ENCODE assay signal across 8 cellular contexts in genomic region chr11:117231637-117232021, GRCh38. TPM values are rescaled to one million over a fixed set of nuclear protein-coding genes. Genes with fewer than 3 reads are reported as not detected.
A peak's percentile ranks its signal among the peaks of the same experiment; 100 is the strongest.
DNase-seq lines count a peak whose midpoint lies in the region; ATAC-seq, FAIRE-seq and TF ChIP-seq lines count a peak whose summit lies in the region.

No MANE protein-coding gene starts in this region.

- peaks cover 12% of the 10 kb centered on the region for H3K36me3 Mint-ChIP-seq in endothelial cell (ENCODE audit: low read depth, unreplicated experiment)

- peaks cover 14% of the 10 kb centered on the region for H3K27me3 Mint-ChIP-seq in endothelial cell (ENCODE audit: unreplicated experiment)

- peaks cover 26% of the 10 kb centered on the region for H3K4me1 Mint-ChIP-seq in endothelial cell (ENCODE audit: unreplicated experiment)

- TF ChIP-seq CTCF in PC-3 (conservative IDR thresholded peaks at IDR 0.05; ENCODE audit: low read depth, low read length) (no peak), endothelial cell (IDR thresholded peaks at IDR 0.05; ENCODE audit: unreplicated experiment) (no peak), pancreas (IDR thresholded peaks at IDR 0.05) (no peak)

- WGBS in pancreas, 2 donors, result 0 to 1% methylated on average over 13 of the region's 13 CpGs

- H3K9me2 ChIP-seq in PC-3 (replicated peaks; ENCODE audit: low read length), result no peaks in the 10 kb centered on the region

- ATAC-seq in PC-3 (peak; percentile 1), pancreas (peak in 1 of 4 donors; percentile 1), esophagus mucosa (no peak), sciatic nerve (no peak)

- BruUV-seq in PC-3 (replicated peaks; lab: Mats Ljungman, UMichigan), result TSS peak; percentile 47

- H4K20me1 ChIP-seq in PC-3 (ENCODE audit: low read length), result no peaks in the 10 kb centered on the region

- H3K4me1 ChIP-seq in PC-3 (ENCODE audit: insufficient read depth, low read length) (peaks cover 23% of the 10 kb centered on the region), pancreas (peaks cover 9 to 21% (median 13%) of the 10 kb centered on the region in 3 donors)

- peak overlapping the region; percentile 0 for H3K27ac ChIP-seq in PC-3 (ENCODE audit: low read length)
- H3K27ac ChIP-seq in pancreas, result peak overlapping the region; percentile 69 to 92 (median 86)

- no peaks in the 10 kb centered on the region for H3F3A ChIP-seq in PC-3 (ENCODE audit: low read length, unreplicated experiment)

- peak overlapping the region; percentile 88 for H3K4me2 ChIP-seq in PC-3 (ENCODE audit: low read length)

- H3K79me2 ChIP-seq in PC-3 (ENCODE audit: low read length), result peaks cover 36% of the 10 kb centered on the region

- H3K36me3 ChIP-seq in PC-3 (ENCODE audit: low read depth, low read length), result peaks cover 12% of the 10 kb centered on the region; the same call in 1 of the 2 replicates
- H3K36me3 ChIP-seq in pancreas, result peaks cover 5 to 12% (median 10%) of the 10 kb centered on the region in 3 donors

- H3K4me3 ChIP-seq in PC-3 (ENCODE audit: low read length), result peak overlapping the region; percentile 86
- peak overlapping the region; percentile 81 to 94 (median 90) for H3K4me3 ChIP-seq in pancreas

- CTCF ChIA-PET in PC-3 (lab: Charles Lee), result interaction anchor here (0.6 to 1.1 kb wide), 3 partner anchors 53 to 136 kb away, joined by 3 read pairs; partner anchors contain the start of gene SIDT2

- peak overlapping the region; percentile 82 for H3K9ac ChIP-seq in PC-3 (ENCODE audit: low read length)

- no peaks in the 10 kb centered on the region for H3K27me3 ChIP-seq in PC-3 (ENCODE audit: low read length)
- H3K27me3 ChIP-seq in pancreas, result no peaks in the 10 kb centered on the region

- H3K9me3 ChIP-seq in PC-3 (ENCODE audit: low read length) (no peaks in the 10 kb centered on the region), pancreas (no peaks in the 10 kb centered on the region)

- DNase-seq in ELR (ENCODE audit: low read depth) (peak; percentile 20), PC-3 (no peak), endothelial cell (ENCODE audit: low spot score) (no peak), pancreas (no peak), NCI-H748 treated with DMSO at 0.1 percent for 48 hours (lab: John Stamatoyannopoulos, UW) (no peak), sciatic nerve (ENCODE audit: low spot score) (no peak)
- DNase-seq in activated effector memory CD4-positive, alpha-beta T cell treated with Interleukin-2 at 50 U/mL for 16 hours, result no peak

- intact Hi-C loops in PC-3 (cut with micrococcal nuclease), result loop anchor here (2.0 to 10.0 kb wide), 2 partner anchors 53 to 377 kb away; partner anchors contain the start of gene SIDT2
- intact Hi-C loops in pancreas (cut with DNase I), result loop anchor here in 2 of 3 donors (5.0 to 10.0 kb wide), 2 partner anchors 83 to 86 kb away; partner anchors contain the start of gene BACE1 (in 2 of the 2)
- intact Hi-C loops in sciatic nerve (cut with DNase I), result no loop called here

- H3K27ac Mint-ChIP-seq in endothelial cell (ENCODE audit: unreplicated experiment), result peak overlapping the region; percentile 93

- FAIRE-seq in pancreas (lab: Jason Lieb, UNC), result no peak

- no peaks in the 10 kb centered on the region for H3K9me3 Mint-ChIP-seq in endothelial cell (ENCODE audit: unreplicated experiment)

- POLR2A ChIA-PET in PC-3 (lab: Charles Lee; ENCODE audit: unreplicated experiment), result no interaction called here

- H3K4me3 Mint-ChIP-seq in endothelial cell (ENCODE audit: unreplicated experiment), result peak overlapping the region; percentile 98

- peak overlapping the region; percentile 97 for H2AFZ ChIP-seq in PC-3 (ENCODE audit: low read length)

RNA-seq across cellular contexts. Expression of gene PCSK7, which starts 0.2 kb away (rescaled TPM):
- total RNA-seq in PC-3 (2014; rRNA removed) (43.6 and 55.1 TPM in 2 replicates), endothelial cell (ENCODE audit: unreplicated experiment) (93.6 TPM), pancreas (10 to 100 TPM; 20.3 to 36.5 (median 27.3) TPM), esophagus mucosa (44.4 TPM), sciatic nerve (68.7 TPM)
- 10 to 100 TPM; 27.2 to 44.2 TPM for polyA plus RNA-seq in pancreas

RNA-seq across cellular contexts. Expression of gene RNF214, which starts 0.8 kb away (rescaled TPM):
- total RNA-seq in PC-3 (2014; rRNA removed) (7.4 TPM in 2 replicates), endothelial cell (ENCODE audit: unreplicated experiment) (37.1 TPM), pancreas (10 to 100 TPM; 14.0 to 23.8 (median 20.8) TPM), esophagus mucosa (13.7 TPM), sciatic nerve (36.8 TPM)
- 10 to 100 TPM; 15.7 to 17.8 TPM for polyA plus RNA-seq in pancreas

RNA-seq across cellular contexts. Expression of gene TAGLN, which starts 32.5 kb away (rescaled TPM):
- total RNA-seq in PC-3 (2014; rRNA removed) (8.0 and 10.3 TPM in 2 replicates), endothelial cell (ENCODE audit: unreplicated experiment) (25.4 TPM), pancreas (100 to 1,000 TPM in 1 of 6 donors, 10 to 100 TPM in 5; 24.1 to 100 (median 59.6) TPM), esophagus mucosa (55.9 TPM), sciatic nerve (1,988 TPM)
- 100 to 1,000 TPM; 363 to 430 TPM for polyA plus RNA-seq in pancreas

RNA-seq across cellular contexts. Expression of gene SIDT2, which starts 53.1 kb away (rescaled TPM):
- total RNA-seq in PC-3 (2014; rRNA removed), result 13.6 and 22.7 TPM in 2 replicates
- 41.3 TPM for total RNA-seq in endothelial cell (ENCODE audit: unreplicated experiment)
- 100 to 1,000 TPM in 2 of 6 donors, 10 to 100 TPM in 4; 61.9 to 153 (median 82.5) TPM for total RNA-seq in pancreas
- polyA plus RNA-seq in pancreas, result 10 to 100 TPM; 47.4 to 97.5 TPM
- 9.8 TPM for total RNA-seq in esophagus mucosa
- 94.4 TPM for total RNA-seq in sciatic nerve

RNA-seq across cellular contexts. Expression of gene BACE1-AS, which starts 59.5 kb away (rescaled TPM):
- total RNA-seq in PC-3 (2014; rRNA removed), result 3.6 and 3.7 TPM in 2 replicates
- total RNA-seq in endothelial cell (ENCODE audit: unreplicated experiment), result 10.2 TPM
- total RNA-seq in pancreas, result 1 to 10 TPM; 2.8 to 5.0 (median 4.0) TPM
- polyA plus RNA-seq in pancreas, result 1 to 10 TPM; 7.6 to 9.1 TPM
- total RNA-seq in esophagus mucosa, result 3.1 TPM
- total RNA-seq in sciatic nerve, result 13.2 TPM

Comparison
In these comparisons a context has a peak if more than half of its experiments do, and no peak if none do; other contexts are left out.
1. RNA of gene TAGLN, which starts 32.5 kb away (total RNA-seq): 1,988 TPM in sciatic nerve (single experiment); 24.1 to 100 TPM in pancreas, 55.9 TPM in esophagus mucosa (single experiment), 25.4 TPM in endothelial cell (single experiment) and 8.0 to 10.3 TPM in PC-3; every median in the first group is over 10 times any median in the second.